ENCODE assay signal across 23 cellular contexts in the genomic region with DNA sequence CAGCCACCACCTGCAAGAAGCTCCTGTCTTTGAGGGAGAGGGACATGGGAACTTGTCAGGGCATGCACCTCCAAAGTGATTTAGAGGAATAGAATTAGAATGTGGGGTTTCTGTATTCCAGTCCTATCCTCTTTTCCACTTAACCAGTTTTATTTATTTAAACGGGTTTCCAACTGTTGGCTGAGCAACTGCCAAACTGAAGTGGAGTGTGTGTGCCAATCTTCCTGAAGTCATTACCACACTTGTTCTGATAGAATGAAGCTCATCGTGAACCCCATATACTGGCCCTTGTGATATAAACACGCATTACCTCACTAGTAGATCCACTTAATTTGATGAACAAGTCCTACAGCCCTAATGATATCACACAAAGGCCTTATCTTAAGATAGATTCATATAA.
"Had no signal": no experiment of that assay in that cellular context is flagged by ENCODE, and none has a peak within 500 bp of the region (broad histone marks: within the 10 kb centered on the region; RNA-seq: fewer than 3 reads in every experiment).

No MANE protein-coding gene starts in this region.

- H2AFZ ChIP-seq: hepatocyte had no signal

- H3K4me1 Mint-ChIP-seq: activated CD4-positive, alpha-beta T cell treated with anti-CD3 and anti-CD28 coated beads, Interleukin-2, amount 10 ng/mL, durations not matched to agents 7 days and 5 days; activated T-helper 17 cell treated with anti-CD3 and anti-CD28 coated beads, Interleukin-2, amount 50 U/mL, for 72 hours; naive thymus-derived CD4-positive, alpha-beta T cell had no signal

- H3K27ac Mint-ChIP-seq: activated CD4-positive, alpha-beta T cell treated with anti-CD3 and anti-CD28 coated beads, Interleukin-2, amount 10 ng/mL, durations not matched to agents 7 days and 5 days; activated CD8-positive, alpha-beta T cell treated with anti-CD3 and anti-CD28 coated beads for 36 hours; activated T-helper 17 cell treated with anti-CD3 and anti-CD28 coated beads, Interleukin-2, amount 50 U/mL, for 72 hours; naive thymus-derived CD4-positive, alpha-beta T cell; type B pancreatic cell had no signal

- H3K4me3 ChIP-seq: hepatocyte, thoracic aorta, vagina had no signal

- H3K36me3 Mint-ChIP-seq: activated naive CD4-positive, alpha-beta T cell treated with anti-CD3 and anti-CD28 coated beads, Interleukin-2, amount 50 U/mL, for 72 hours; brain; naive thymus-derived CD4-positive, alpha-beta T cell; type B pancreatic cell had no signal

- H3K4me2 ChIP-seq: hepatocyte had no signal

- H3K9me3 Mint-ChIP-seq: activated CD4-positive, alpha-beta T cell treated with anti-CD3 and anti-CD28 coated beads, Interleukin-2, amount 10 ng/mL, durations not matched to agents 7 days and 5 days; activated CD8-positive, alpha-beta T cell treated with anti-CD3 and anti-CD28 coated beads for 36 hours; activated naive CD4-positive, alpha-beta T cell treated with anti-CD3 and anti-CD28 coated beads, Interleukin-2, amount 50 U/mL, for 72 hours; activated T-helper 17 cell treated with anti-CD3 and anti-CD28 coated beads, Interleukin-2, amount 50 U/mL, for 72 hours; neural crest cell; type B pancreatic cell had no signal

- ATAC-seq: activated CD4-positive, CD25-positive, alpha-beta regulatory T cell treated with anti-CD3 and anti-CD28 coated beads, Interleukin-2, amount 50 U/mL, for 24 hours; activated CD8-positive, alpha-beta T cell treated with anti-CD3 and anti-CD28 coated beads for 36 hours; activated naive CD4-positive, alpha-beta T cell treated with anti-CD3 and anti-CD28 coated beads, Interleukin-2, amount 50 U/mL, for 72 hours; activated T-helper 17 cell treated with anti-CD3 and anti-CD28 coated beads, Interleukin-2, amount 50 U/mL, for 72 hours; naive thymus-derived CD4-positive, alpha-beta T cell had no signal

- H3K36me3 ChIP-seq: thoracic aorta, vagina had no signal

- H3K79me2 ChIP-seq: hepatocyte had no signal

- DNase-seq: activated CD4-positive, alpha-beta T cell treated with anti-CD3 and anti-CD28 coated beads, Interleukin-2, amount 10 ng/mL, durations not matched to agents 7 days and 5 days; activated CD8-positive, alpha-beta T cell treated with anti-CD3 and anti-CD28 coated beads for 36 hours; activated T-cell treated with anti-CD3 and anti-CD28 coated beads, Interleukin-2, amount 50 U/mL, for 1 hour; aorta; dermis blood vessel endothelial cell; effector memory CD4-positive, alpha-beta T cell; glutamatergic neuron; mesendoderm; naive thymus-derived CD4-positive, alpha-beta T cell; occipital lobe; retina; stimulated activated CD4-positive, alpha-beta T cell treated with anti-CD3 and anti-CD28 coated beads, Interleukin-2, amount 100 ng/mL, for 48 hours; stimulated activated naive CD4-positive, alpha-beta T cell had no signal

- H3K4me1 ChIP-seq: vagina had no signal

- H3K9me3 ChIP-seq: thoracic aorta, vagina had no signal

- H3K27ac ChIP-seq: hepatocyte, thoracic aorta, vagina, VCaP had no signal

- H3K27me3 ChIP-seq: hepatocyte, vagina had no signal

- H3K4me3 Mint-ChIP-seq: activated CD4-positive, alpha-beta T cell treated with anti-CD3 and anti-CD28 coated beads, Interleukin-2, amount 10 ng/mL, durations not matched to agents 7 days and 5 days; activated CD8-positive, alpha-beta T cell treated with anti-CD3 and anti-CD28 coated beads for 36 hours; activated T-helper 17 cell treated with anti-CD3 and anti-CD28 coated beads, Interleukin-2, amount 50 U/mL, for 72 hours; brain; naive thymus-derived CD4-positive, alpha-beta T cell; neural crest cell; type B pancreatic cell had no signal
